ENCODE assay signal across 14 cellular contexts in genomic region chr1:22636369-22636768, GRCh38. TPM values are rescaled to one million over a fixed set of nuclear protein-coding genes. Genes with fewer than 3 reads are reported as not detected.
DNase-seq lines count a peak whose midpoint lies in the region; ATAC-seq and FAIRE-seq lines count a peak whose summit lies in the region.
"Had no signal": no experiment of that assay in that cellular context is flagged by ENCODE, and none has a peak within 500 bp of the region (broad histone marks: within the 10 kb centered on the region; RNA-seq: fewer than 3 reads in every experiment).

TSS of gene C1QA (plus strand) at chr1:22636628. CDS start at chr1:22637617, 989 bp downstream.

- 57% methylated on average over 5 of the region's 5 CpGs for WGBS in thymus

- H3K27ac ChIP-seq in thymus (ENCODE audit: low read depth), result no peak within 1 kb of the TSS

- ATAC-seq in GM19452 (IDR thresholded peaks at IDR 0.05; ENCODE audit: unreplicated experiment) (no peak), GM19035 (IDR thresholded peaks at IDR 0.05; ENCODE audit: unreplicated experiment) (no peak), HG02884 (IDR thresholded peaks at IDR 0.05; ENCODE audit: unreplicated experiment) (no peak)
- ATAC-seq: SK-N-SH treated with all-trans-retinoic acid at 6 μM for 48 hours had no signal

- no peaks in the 10 kb centered on the region for H3K4me1 ChIP-seq in thymus (ENCODE audit: control insufficient read depth, insufficient read depth, low read length)
- H3K4me1 ChIP-seq: Caco-2 had no signal

- no peak for FAIRE-seq in RCC 7860 (lab: Jason Lieb, UNC)
- FAIRE-seq: colon had no signal

- H3K27me3 ChIP-seq in thymus (ENCODE audit: control insufficient read depth, insufficient read depth), result no peaks in the 10 kb centered on the region

- H3K4me3 ChIP-seq in thymus (ENCODE audit: low read length), result no peak within 1 kb of the TSS

- no peaks in the 10 kb centered on the region for H3K9me3 ChIP-seq in thymus (ENCODE audit: control insufficient read depth)
- H3K9me3 ChIP-seq: Caco-2 had no signal

- DNase-seq in NOMO-1 treated with dmso at 0.1 percent for 144 hours (lab: John Stamatoyannopoulos, UW; ENCODE audit: unreplicated experiment) (peak; percentile 55), globus pallidus (ENCODE audit: low spot score) (peak; percentile 65), myocyte (ENCODE audit: low read depth) (peak; percentile 21), RCC 7860 (ENCODE audit: low spot score) (no peak)
- DNase-seq: activated CD4-positive, alpha-beta T cell treated with anti-CD3 and anti-CD28 coated beads, Interleukin-2, amount 50 U/mL, for 1 hour; Caco-2 had no signal

- H3K36me3 ChIP-seq in thymus (ENCODE audit: control insufficient read depth, insufficient read depth), result no peaks in the 10 kb centered on the region

RNA-seq across cellular contexts. Expression of gene C1QA, which starts in this region (rescaled TPM):
- not detected in 2 replicates for total RNA-seq in myocyte
- not detected for polyA plus RNA-seq in myocyte (2012)
- polyA plus RNA-seq in thymus, result 192 TPM
- total RNA-seq: Caco-2, glomerular endothelial cell, MCF 10A had no signal

Comparison
In these comparisons a context has a peak if more than half of its experiments do, and no peak if none do; other contexts are left out.
1. Peak in DNase-seq in myocyte; RNA of the gene not detected or under 1 TPM.